Comparison of ENCODE assay signal across 22 cellular contexts in genomic region chr18:46392576-46392975, GRCh38.
"Had no signal": no experiment of that assay in that cellular context is flagged by ENCODE, and none has a peak within 500 bp of the region (broad histone marks: within the 10 kb centered on the region; RNA-seq: fewer than 3 reads in every experiment).

No MANE protein-coding gene starts in this region.

- FAIRE-seq: colon, endothelial cell of umbilical vein, frontal cortex had no signal

- H3K36me3 Mint-ChIP-seq: mesothelial cell of epicardium had no signal

- H3K4me3 Mint-ChIP-seq: immature natural killer cell, mesothelial cell of epicardium had no signal

- H3K36me3 ChIP-seq: esophagus muscularis mucosa, gastroesophageal sphincter, heart left ventricle, left lung, lower lobe of right lung had no signal

- DNase-seq: dermis blood vessel endothelial cell; dorsolateral prefrontal cortex; effector CD4-positive, alpha-beta T cell; effector memory CD4-positive, alpha-beta T cell; foreskin keratinocyte; heart left ventricle; hypothalamus; immature natural killer cell; left cardiac atrium; left lung; left ventricle myocardium superior; lower lobe of right lung; mesenchymal stem cell; mucosa of descending colon had no signal

- H3K79me2 ChIP-seq: hepatocyte had no signal

- H3K27ac Mint-ChIP-seq: mesothelial cell of epicardium had no signal

- H3K4me2 ChIP-seq: hepatocyte had no signal

- H3K4me3 ChIP-seq: coronary artery, dorsolateral prefrontal cortex, esophagus muscularis mucosa, gastroesophageal sphincter, heart left ventricle, hepatocyte, left lung, lower lobe of right lung, mucosa of descending colon had no signal

- H3K9me3 Mint-ChIP-seq: mesothelial cell of epicardium had no signal

- H3K27me3 ChIP-seq: dorsolateral prefrontal cortex, esophagus muscularis mucosa, foreskin keratinocyte, gastroesophageal sphincter, heart left ventricle, hepatocyte, left lung had no signal

- H3K9me3 ChIP-seq: esophagus muscularis mucosa, gastroesophageal sphincter, heart left ventricle, left lung, lower lobe of right lung, mucosa of descending colon had no signal

- H3K27ac ChIP-seq: coronary artery, dorsolateral prefrontal cortex, esophagus muscularis mucosa, foreskin keratinocyte, gastroesophageal sphincter, heart left ventricle, hepatocyte, left lung, lower lobe of right lung had no signal

- H2AFZ ChIP-seq: hepatocyte had no signal
